Comparison of ENCODE assay signal across 1 cellular context in genomic region chr13:97141564-97142005, GRCh38.
A peak's percentile ranks its signal among the peaks of the same experiment; 100 is the strongest.
TF ChIP-seq lines count a peak whose summit lies in the region.

No MANE protein-coding gene starts in this region.

TF ChIP-seq in HEK293, 187 proteins besides CTCF, POLR2A, EP300 and RAD21 (continued from another document and continues in another):
- TF ChIP-seq ZNF645 (tag by site-specific recombination; IDR thresholded peaks at IDR 0.05) (no peak), ZNF701 (tag by site-specific recombination; IDR thresholded peaks at IDR 0.05) (no peak), ZNF600 (tag by site-specific recombination; IDR thresholded peaks at IDR 0.05) (peak; percentile 35; the same call in 1 of the 2 replicates), ZNF112 (tag by site-specific recombination; IDR thresholded peaks at IDR 0.05) (no peak), ZNF155 (tag by site-specific recombination; IDR thresholded peaks at IDR 0.05) (no peak), ZNF132 (tag by site-specific recombination; IDR thresholded peaks at IDR 0.05; ENCODE audit: borderline replicate concordance) (no peak), ZBTB48 (tag by site-specific recombination; IDR thresholded peaks at IDR 0.05) (no peak), ZNF2 (tag by site-specific recombination; IDR thresholded peaks at IDR 0.05) (peak; percentile 100), KLF7 (tag by site-specific recombination; IDR thresholded peaks at IDR 0.05; ENCODE audit: borderline replicate concordance) (no peak), PATZ1 (tag by site-specific recombination; IDR thresholded peaks at IDR 0.05) (no peak), ZNF571 (tag by site-specific recombination; IDR thresholded peaks at IDR 0.05) (no peak), ZNF776 (tag by site-specific recombination; IDR thresholded peaks at IDR 0.05; ENCODE audit: borderline replicate concordance) (no peak), ZNF140 (tag by site-specific recombination; IDR thresholded peaks at IDR 0.05) (no peak), ZNF785 (tag by site-specific recombination; IDR thresholded peaks at IDR 0.05) (no peak), ZNF76 (tag by site-specific recombination; IDR thresholded peaks at IDR 0.05; ENCODE audit: borderline replicate concordance, low read depth) (peak; percentile 39; the same call in 1 of the 2 replicates), ZNF473 (tag by site-specific recombination; IDR thresholded peaks at IDR 0.05) (no peak), ZBTB44 (tag by site-specific recombination; IDR thresholded peaks at IDR 0.05) (peak; percentile 45; the same call in 1 of the 2 replicates), ZNF501 (tag by site-specific recombination; IDR thresholded peaks at IDR 0.05) (peak; percentile 58; the same call in 1 of the 2 replicates), KLF10 (tag by site-specific recombination; IDR thresholded peaks at IDR 0.05) (no peak), ZIC2 (tag by site-specific recombination; IDR thresholded peaks at IDR 0.05) (no peak), GLIS1 (tag by site-specific recombination; IDR thresholded peaks at IDR 0.05) (peak; percentile 57), ZNF529 (tag by site-specific recombination; IDR thresholded peaks at IDR 0.05; ENCODE audit: insufficient replicate concordance) (no peak), ATF2 (tag by site-specific recombination; IDR thresholded peaks at IDR 0.05; ENCODE audit: low read depth) (no peak), ZNF48 (tag by site-specific recombination; IDR thresholded peaks at IDR 0.05) (no peak), ZNF629 (tag by site-specific recombination; IDR thresholded peaks at IDR 0.05) (peak; percentile 75), ZNF639 (tag by site-specific recombination; IDR thresholded peaks at IDR 0.05) (no peak), ZNF391 (tag by site-specific recombination; IDR thresholded peaks at IDR 0.05; ENCODE audit: borderline replicate concordance, low read depth) (no peak), REPIN1 (tag by site-specific recombination; IDR thresholded peaks at IDR 0.05; ENCODE audit: low read depth) (no peak), ZNF792 (tag by site-specific recombination; IDR thresholded peaks at IDR 0.05) (no peak), YY2 (tag by site-specific recombination; IDR thresholded peaks at IDR 0.05) (no peak), ZSCAN18 (tag by site-specific recombination; IDR thresholded peaks at IDR 0.05) (no peak), ZBTB8A (tag by site-specific recombination; IDR thresholded peaks at IDR 0.05) (no peak), TRIM28 (IDR thresholded peaks at IDR 0.05; ENCODE audit: borderline replicate concordance, low read length) (peak; percentile 59; the same call in 1 of the 2 replicates), ZNF449 (tag by site-specific recombination; IDR thresholded peaks at IDR 0.05) (no peak), PBX3 (CRISPR knock-in tag; IDR thresholded peaks at IDR 0.05) (no peak), ZNF214 (tag by site-specific recombination; IDR thresholded peaks at IDR 0.05; ENCODE audit: borderline replicate concordance) (no peak), ZNF777 (tag by site-specific recombination; IDR thresholded peaks at IDR 0.05; ENCODE audit: borderline replicate concordance) (no peak), MEIS1 (CRISPR knock-in tag; IDR thresholded peaks at IDR 0.05; ENCODE audit: borderline replicate concordance) (no peak), ZNF548 (tag by site-specific recombination; IDR thresholded peaks at IDR 0.05) (no peak), SP2 (tag by site-specific recombination; IDR thresholded peaks at IDR 0.05) (no peak), ZNF138 (tag by site-specific recombination; IDR thresholded peaks at IDR 0.05; ENCODE audit: borderline replicate concordance) (no peak)
- TF ChIP-seq, protein P1, sequence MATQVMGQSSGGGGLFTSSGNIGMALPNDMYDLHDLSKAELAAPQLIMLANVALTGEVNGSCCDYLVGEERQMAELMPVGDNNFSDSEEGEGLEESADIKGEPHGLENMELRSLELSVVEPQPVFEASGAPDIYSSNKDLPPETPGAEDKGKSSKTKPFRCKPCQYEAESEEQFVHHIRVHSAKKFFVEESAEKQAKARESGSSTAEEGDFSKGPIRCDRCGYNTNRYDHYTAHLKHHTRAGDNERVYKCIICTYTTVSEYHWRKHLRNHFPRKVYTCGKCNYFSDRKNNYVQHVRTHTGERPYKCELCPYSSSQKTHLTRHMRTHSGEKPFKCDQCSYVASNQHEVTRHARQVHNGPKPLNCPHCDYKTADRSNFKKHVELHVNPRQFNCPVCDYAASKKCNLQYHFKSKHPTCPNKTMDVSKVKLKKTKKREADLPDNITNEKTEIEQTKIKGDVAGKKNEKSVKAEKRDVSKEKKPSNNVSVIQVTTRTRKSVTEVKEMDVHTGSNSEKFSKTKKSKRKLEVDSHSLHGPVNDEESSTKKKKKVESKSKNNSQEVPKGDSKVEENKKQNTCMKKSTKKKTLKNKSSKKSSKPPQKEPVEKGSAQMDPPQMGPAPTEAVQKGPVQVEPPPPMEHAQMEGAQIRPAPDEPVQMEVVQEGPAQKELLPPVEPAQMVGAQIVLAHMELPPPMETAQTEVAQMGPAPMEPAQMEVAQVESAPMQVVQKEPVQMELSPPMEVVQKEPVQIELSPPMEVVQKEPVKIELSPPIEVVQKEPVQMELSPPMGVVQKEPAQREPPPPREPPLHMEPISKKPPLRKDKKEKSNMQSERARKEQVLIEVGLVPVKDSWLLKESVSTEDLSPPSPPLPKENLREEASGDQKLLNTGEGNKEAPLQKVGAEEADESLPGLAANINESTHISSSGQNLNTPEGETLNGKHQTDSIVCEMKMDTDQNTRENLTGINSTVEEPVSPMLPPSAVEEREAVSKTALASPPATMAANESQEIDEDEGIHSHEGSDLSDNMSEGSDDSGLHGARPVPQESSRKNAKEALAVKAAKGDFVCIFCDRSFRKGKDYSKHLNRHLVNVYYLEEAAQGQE (tag by site-specific recombination; IDR thresholded peaks at IDR 0.05): no peak
- TF ChIP-seq, protein P2, sequence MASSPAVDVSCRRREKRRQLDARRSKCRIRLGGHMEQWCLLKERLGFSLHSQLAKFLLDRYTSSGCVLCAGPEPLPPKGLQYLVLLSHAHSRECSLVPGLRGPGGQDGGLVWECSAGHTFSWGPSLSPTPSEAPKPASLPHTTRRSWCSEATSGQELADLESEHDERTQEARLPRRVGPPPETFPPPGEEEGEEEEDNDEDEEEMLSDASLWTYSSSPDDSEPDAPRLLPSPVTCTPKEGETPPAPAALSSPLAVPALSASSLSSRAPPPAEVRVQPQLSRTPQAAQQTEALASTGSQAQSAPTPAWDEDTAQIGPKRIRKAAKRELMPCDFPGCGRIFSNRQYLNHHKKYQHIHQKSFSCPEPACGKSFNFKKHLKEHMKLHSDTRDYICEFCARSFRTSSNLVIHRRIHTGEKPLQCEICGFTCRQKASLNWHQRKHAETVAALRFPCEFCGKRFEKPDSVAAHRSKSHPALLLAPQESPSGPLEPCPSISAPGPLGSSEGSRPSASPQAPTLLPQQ (tag by site-specific recombination; IDR thresholded peaks at IDR 0.05): no peak
